Comparison of ENCODE assay signal across 8 cellular contexts in genomic region chrX:70979136-70979762, GRCh38. TPM values are rescaled to one million over a fixed set of nuclear protein-coding genes. Genes with fewer than 3 reads are reported as not detected.
A peak's percentile ranks its signal among the peaks of the same experiment; 100 is the strongest.
DNase-seq lines count a peak whose midpoint lies in the region; ATAC-seq, FAIRE-seq and TF ChIP-seq lines count a peak whose summit lies in the region.

No MANE protein-coding gene starts in this region.

- POLR2A ChIA-PET in Caco-2 (lab: Charles Lee) (no interaction called here), HepG2 (lab: Yijun Ruan, JAX) (no interaction called here)

- H3K27me3 Mint-ChIP-seq in Caco-2 (ENCODE audit: insufficient read depth, unreplicated experiment): no peaks in the 10 kb centered on the region

- ATAC-seq in HepG2 (peak; percentile 93), psoas muscle (no peak)

- no peaks in the 10 kb centered on the region for H3K36me3 ChIP-seq in Caco-2 (ENCODE audit: control insufficient read depth, insufficient read depth, low read length)
- no peaks in the 10 kb centered on the region for H3K36me3 ChIP-seq in HepG2 (replicated peaks in 1 of 2; ENCODE audit: control insufficient read depth in 1 of 2, insufficient read depth in 2 of 2, low read length in 2 of 2)
- H3K36me3 ChIP-seq in psoas muscle (ENCODE audit: insufficient read depth in 1 of 2, low read depth in 1 of 2): no peaks in the 10 kb centered on the region

- H3K9me3 Mint-ChIP-seq in Caco-2 (ENCODE audit: unreplicated experiment): no peaks in the 10 kb centered on the region

- TF ChIP-seq CTCF in Caco-2 (IDR thresholded peaks at IDR 0.05; ENCODE audit: insufficient read depth in 1 of 2, low read depth in 1 of 2, low read length in 1 of 2, severe bottlenecking in 1 of 2, unreplicated experiment in 1 of 2): peak in 1 of 2 experiments; percentile 62
- TF ChIP-seq CTCF in HL-60 (IDR thresholded peaks at IDR 0.05; ENCODE audit: insufficient read depth, low read length): peak; percentile 9
- peak; percentile 66 for TF ChIP-seq CTCF in HepG2 (CRISPR knock-in tag; IDR thresholded peaks at IDR 0.05)
- TF ChIP-seq CTCF in psoas muscle (IDR thresholded peaks at IDR 0.05): no peak

- H3K4me3 Mint-ChIP-seq in Caco-2 (ENCODE audit: unreplicated experiment): no peak overlapping the region

- no peaks in the 10 kb centered on the region for H4K20me1 ChIP-seq in HepG2 (ENCODE audit: insufficient read depth, low read length)

- in situ Hi-C loops in HepG2 (cut with HindIII; ENCODE audit: extremely low pct_ligation_motif_present, low pct_unique_long_range_greater_than_20kb): no loop called here

- H3K27me3 ChIP-seq in Caco-2 (replicated peaks; ENCODE audit: control insufficient read depth, insufficient read depth, low read length) (no peaks in the 10 kb centered on the region), HL-60 (ENCODE audit: insufficient read depth, poor library complexity, severe bottlenecking) (no peaks in the 10 kb centered on the region), HepG2 (ENCODE audit: control insufficient read depth in 1 of 2, insufficient read depth in 2 of 2, low read length in 2 of 2) (no peaks in the 10 kb centered on the region), psoas muscle (ENCODE audit: insufficient read depth in 3 of 3, low read length in 2 of 3) (peaks cover 0 to 5% (median 0%) of the 10 kb centered on the region in 3 donors)

- H3K79me2 ChIP-seq in HepG2 (ENCODE audit: insufficient read depth, low read length): no peaks in the 10 kb centered on the region

- WGBS in HepG2 (ENCODE audit: low lambda C conversion rate): 5% methylated on average over 7 of the region's 9 CpGs
- 12 to 16% (median 13%) methylated on average over 9 of the region's 9 CpGs for WGBS in psoas muscle, 3 donors

- TF ChIP-seq POLR2A in HepG2 (IDR thresholded peaks at IDR 0.05; ENCODE audit: insufficient read depth in 1 of 2, low read depth in 2 of 2, low read length in 2 of 2): no peak

- H3K4me1 ChIP-seq in Caco-2 (no peaks in the 10 kb centered on the region), HepG2 (ENCODE audit: insufficient read depth, low read length) (peaks cover 7% of the 10 kb centered on the region; the same call in 1 of the 2 replicates), psoas muscle (no peaks in the 10 kb centered on the region)

- H3K27ac ChIP-seq in HL-60 (replicated peaks): no peak overlapping the region
- peak overlapping the region; percentile 43 for H3K27ac ChIP-seq in HepG2 (ENCODE audit: extremely low read length, insufficient read depth, low read length)
- no peak overlapping the region for H3K27ac ChIP-seq in psoas muscle

- peak overlapping the region; percentile 78 for H3K4me2 ChIP-seq in HepG2 (ENCODE audit: low read depth, low read length)

- H3K9me3 ChIP-seq in Caco-2: no peaks in the 10 kb centered on the region
- no peaks in the 10 kb centered on the region for H3K9me3 ChIP-seq in HepG2 (ENCODE audit: low read length)
- no peaks in the 10 kb centered on the region for H3K9me3 ChIP-seq in psoas muscle

- peak; percentile 25 to 35 for DNase-seq in Caco-2
- DNase-seq in HL-60 (ENCODE audit: low read depth in 1 of 2, low spot score in 1 of 2): peak in 1 of 2 experiments; percentile 16
- DNase-seq in amniotic epithelial cell (ENCODE audit: low read depth): peak; percentile 55
- peak; percentile 27 for DNase-seq in HepG2 (ENCODE audit: low spot score)
- no peak for DNase-seq in OCI-M2 (lab: John Stamatoyannopoulos, UW; ENCODE audit: unreplicated experiment)
- no peak for DNase-seq in NCI-H1694 treated with DMSO at 0.1 percent for 48 hours (lab: John Stamatoyannopoulos, UW)
- DNase-seq in psoas muscle: no peak
- no peak for DNase-seq in DMS153 treated with DMSO at 0.1 percent for 48 hours (lab: John Stamatoyannopoulos, UW; ENCODE audit: unreplicated experiment)

- no peak for TF ChIP-seq EP300 in HepG2 (IDR thresholded peaks at IDR 0.05; ENCODE audit: low read depth in 2 of 2, low read length in 2 of 2)
- no peak for TF ChIP-seq EP300 in HepG2 (CRISPR knock-in tag; IDR thresholded peaks at IDR 0.05; ENCODE audit: borderline replicate concordance)

- CTCF ChIA-PET in Caco-2 (lab: Charles Lee) (no interaction called here), HepG2 (lab: Yijun Ruan, JAX; ENCODE audit: low intra/inter-chr PET ratio, low total read pairs) (no interaction called here)

- H3K27ac Mint-ChIP-seq in Caco-2 (ENCODE audit: unreplicated experiment): no peak overlapping the region

- no peaks in the 10 kb centered on the region for H3K4me1 Mint-ChIP-seq in Caco-2 (ENCODE audit: low read depth, unreplicated experiment)

- intact Hi-C loops in Caco-2 (cut with micrococcal nuclease; ENCODE audit: unreplicated experiment) (no loop called here), HepG2 (cut with micrococcal nuclease; ENCODE audit: unreplicated experiment) (no loop called here), psoas muscle (cut with DNase I) (no loop called here)

- FAIRE-seq in HepG2 (lab: Jason Lieb, UNC): peak; percentile 80

- H2AFZ ChIP-seq in HepG2 (ENCODE audit: low read length): peak overlapping the region; percentile 86

- H3K9ac ChIP-seq in HepG2 (ENCODE audit: insufficient read depth, low read depth, low read length): no peak overlapping the region

- no peaks in the 10 kb centered on the region for H3K36me3 Mint-ChIP-seq in Caco-2 (ENCODE audit: insufficient read depth, unreplicated experiment)

- TF ChIP-seq RAD21 in HepG2 (CRISPR knock-in tag; IDR thresholded peaks at IDR 0.05): no peak; the same call in 1 of the 2 replicates

- BruUV-seq in Caco-2 (replicated peaks; lab: Mats Ljungman, UMichigan): no TSS peak
- BruUV-seq in HepG2 (replicated peaks; lab: Mats Ljungman, UMichigan): no TSS peak

- H3K4me3 ChIP-seq in Caco-2 (ENCODE audit: low read depth, low read length) (no peak overlapping the region), HL-60 (replicated peaks; ENCODE audit: insufficient read depth, low read length) (no peak overlapping the region), HepG2 (replicated peaks in 1 of 3; ENCODE audit: insufficient read depth in 1 of 3, low read depth in 2 of 3, low read length in 3 of 3) (peak overlapping the region in 2 of 3 experiments; percentile 22 to 33; a peak in 2 of 6 replicates), psoas muscle (no peak overlapping the region)

TF ChIP-seq in HepG2, 621 proteins besides CTCF, POLR2A, EP300 and RAD21 (continues in another document):
- TF ChIP-seq ZZZ3 (CRISPR knock-in tag; IDR thresholded peaks at IDR 0.05; ENCODE audit: borderline replicate concordance): no peak
- TF ChIP-seq TEAD3 (CRISPR knock-in tag; optimal IDR thresholded peaks at IDR 0.05; ENCODE audit: borderline replicate concordance): peak; percentile 35
- TF ChIP-seq TGIF2 (CRISPR knock-in tag; IDR thresholded peaks at IDR 0.05): no peak
- no peak for TF ChIP-seq ZNF850 (CRISPR knock-in tag; conservative IDR thresholded peaks at IDR 0.05)
- TF ChIP-seq STAG1 (CRISPR knock-in tag; IDR thresholded peaks at IDR 0.05): peak; percentile 35
- TF ChIP-seq SOX13 (IDR thresholded peaks at IDR 0.05): no peak
- no peak for TF ChIP-seq SOX13 (CRISPR knock-in tag; conservative IDR thresholded peaks at IDR 0.05 in 1 of 2, IDR thresholded peaks at IDR 0.05 in 1 of 2)
- no peak for TF ChIP-seq ZNF232 (CRISPR knock-in tag; IDR thresholded peaks at IDR 0.05; ENCODE audit: borderline replicate concordance)
- TF ChIP-seq IRX3 (CRISPR knock-in tag; IDR thresholded peaks at IDR 0.05; ENCODE audit: borderline replicate concordance, low read depth): no peak
- TF ChIP-seq ATF7 (IDR thresholded peaks at IDR 0.05): no peak
- TF ChIP-seq ATF7 (CRISPR knock-in tag; IDR thresholded peaks at IDR 0.05): no peak
- peak in 1 of 2 experiments; percentile 52; a peak in 1 of 4 replicates for TF ChIP-seq HMGXB4 (CRISPR knock-in tag; IDR thresholded peaks at IDR 0.05; ENCODE audit: borderline replicate concordance in 1 of 2, low read depth in 1 of 2)
- no peak for TF ChIP-seq ZNF333 (CRISPR knock-in tag; IDR thresholded peaks at IDR 0.05; ENCODE audit: borderline replicate concordance)

RNA-seq across cellular contexts. Expression of gene SLC7A3, which starts 48.4 kb away (rescaled TPM):
- 0.23 TPM in 2 replicates for total RNA-seq in Caco-2 (2022)
- not detected in 2 replicates for total RNA-seq in HepG2 (2016; rRNA removed; fragmentation: Illumina TruSeq; extraction: Trizol)
- not detected in 2 replicates for total RNA-seq in HepG2 (2016; cell fraction: cytosol; rRNA removed; fragmentation: Illumina TruSeq; extraction: Trizol; ENCODE audit: low read depth)
- total RNA-seq in HepG2 (2016; cell fraction: insoluble cytoplasmic fraction; rRNA removed; fragmentation: Illumina TruSeq; extraction: Trizol): not detected in 2 replicates
- total RNA-seq in HepG2 (2016; cell fraction: membrane; rRNA removed; fragmentation: Illumina TruSeq; extraction: Trizol): not detected in 2 replicates
- total RNA-seq in HepG2 (2016; cell fraction: nucleus; rRNA removed; fragmentation: Illumina TruSeq; extraction: Trizol): not detected in 2 replicates
- not detected in 2 replicates for polyA plus RNA-seq in HepG2 (2011; rRNA removed)
- polyA plus RNA-seq in HepG2 (2011; cell fraction: cytosol; rRNA removed): 0.01 TPM in 1 of 2 replicates, not detected in the other
- polyA plus RNA-seq in HepG2 (2011; cell fraction: nucleus; rRNA removed): not detected in 2 replicates
- 0.08 TPM in 1 of 2 replicates, not detected in the other for polyA plus RNA-seq in HepG2 (2012)
- polyA plus RNA-seq in HepG2 (2016; cell fraction: cytosol; fragmentation: Illumina TruSeq; extraction: Trizol; ENCODE audit: low read depth): not detected in 2 replicates
- not detected in 2 replicates for polyA plus RNA-seq in HepG2 (2016; cell fraction: insoluble cytoplasmic fraction; fragmentation: Illumina TruSeq; extraction: Trizol; ENCODE audit: low read depth)
- polyA plus RNA-seq in HepG2 (2016; cell fraction: membrane; fragmentation: Illumina TruSeq; extraction: Trizol; ENCODE audit: low read depth): not detected in 2 replicates
- not detected in 2 replicates for polyA plus RNA-seq in HepG2 (2016; cell fraction: nucleus; fragmentation: Illumina TruSeq; extraction: Trizol; ENCODE audit: insufficient read depth, low read depth)
- 0.14 and 0.23 TPM in 2 replicates for polyA minus RNA-seq in HepG2 (2011; rRNA and poly(A)+ RNA removed; ENCODE audit: low replicate concordance)
- not detected in 2 replicates for polyA minus RNA-seq in HepG2 (2011; cell fraction: cytosol; rRNA and poly(A)+ RNA removed)
- polyA minus RNA-seq in HepG2 (2011; cell fraction: nucleus; rRNA and poly(A)+ RNA removed): not detected in 2 replicates
- total RNA-seq in psoas muscle: not detected
- not detected for polyA plus RNA-seq in psoas muscle

Comparison
In these comparisons a context has a peak if more than half of its experiments do, and no peak if none do; other contexts are left out.
1. DNase-seq: peak in Caco-2 (2 of 2), amniotic epithelial cell (single experiment) and HepG2 (single experiment); none in OCI-M2 (single experiment), NCI-H1694 treated with DMSO at 0.1 percent for 48 hours (single experiment), psoas muscle (0 of 2) and DMS153 treated with DMSO at 0.1 percent for 48 hours (single experiment).
2. H3K4me3 ChIP-seq: peak in HepG2 (2 of 3); none in Caco-2 (single experiment), HL-60 (single experiment) and psoas muscle (single experiment).